In the genomic region with DNA sequence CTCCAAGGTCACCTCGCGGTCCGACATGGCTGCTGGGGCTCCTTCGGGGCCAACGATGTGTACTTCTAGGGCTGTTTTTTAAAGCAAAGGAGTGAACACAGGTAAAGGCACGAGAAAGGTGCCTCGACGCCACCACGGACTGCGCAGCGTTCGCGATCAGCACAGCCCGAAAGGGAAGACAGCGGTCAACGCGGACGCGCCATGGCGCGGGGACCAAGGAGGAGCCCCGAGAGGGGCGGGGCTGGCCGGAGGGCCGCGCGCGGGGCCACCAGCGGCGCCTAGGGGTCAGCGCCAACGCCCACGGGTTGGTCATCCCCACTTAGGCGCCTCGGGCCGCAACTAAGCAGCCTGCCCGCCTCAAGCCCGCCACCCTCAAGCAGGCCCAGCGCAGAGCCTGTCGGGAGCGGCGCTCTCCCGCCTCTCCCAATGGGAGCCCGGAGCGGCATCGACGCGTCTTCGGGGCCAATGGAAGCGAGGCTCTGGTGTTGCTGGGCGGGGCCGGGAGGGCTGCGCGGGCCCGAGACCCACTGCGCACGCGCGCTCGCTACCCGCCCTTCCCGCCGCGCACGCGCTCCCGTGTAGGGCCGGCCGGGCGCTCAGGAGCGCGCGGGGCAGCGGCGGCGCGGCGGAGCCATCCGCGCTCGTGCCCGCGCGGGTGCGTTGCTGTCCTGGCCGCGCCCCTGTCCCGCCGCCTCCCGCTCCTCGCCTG, we compare ENCODE assay signal across 8 cellular contexts. TPM values are rescaled to one million over a fixed set of nuclear protein-coding genes. Genes with fewer than 3 reads are reported as not detected.
A peak's percentile ranks its signal among the peaks of the same experiment; 100 is the strongest.
DNase-seq lines count a peak whose midpoint lies in the region; ATAC-seq and TF ChIP-seq lines count a peak whose summit lies in the region.

A gene with protein sequence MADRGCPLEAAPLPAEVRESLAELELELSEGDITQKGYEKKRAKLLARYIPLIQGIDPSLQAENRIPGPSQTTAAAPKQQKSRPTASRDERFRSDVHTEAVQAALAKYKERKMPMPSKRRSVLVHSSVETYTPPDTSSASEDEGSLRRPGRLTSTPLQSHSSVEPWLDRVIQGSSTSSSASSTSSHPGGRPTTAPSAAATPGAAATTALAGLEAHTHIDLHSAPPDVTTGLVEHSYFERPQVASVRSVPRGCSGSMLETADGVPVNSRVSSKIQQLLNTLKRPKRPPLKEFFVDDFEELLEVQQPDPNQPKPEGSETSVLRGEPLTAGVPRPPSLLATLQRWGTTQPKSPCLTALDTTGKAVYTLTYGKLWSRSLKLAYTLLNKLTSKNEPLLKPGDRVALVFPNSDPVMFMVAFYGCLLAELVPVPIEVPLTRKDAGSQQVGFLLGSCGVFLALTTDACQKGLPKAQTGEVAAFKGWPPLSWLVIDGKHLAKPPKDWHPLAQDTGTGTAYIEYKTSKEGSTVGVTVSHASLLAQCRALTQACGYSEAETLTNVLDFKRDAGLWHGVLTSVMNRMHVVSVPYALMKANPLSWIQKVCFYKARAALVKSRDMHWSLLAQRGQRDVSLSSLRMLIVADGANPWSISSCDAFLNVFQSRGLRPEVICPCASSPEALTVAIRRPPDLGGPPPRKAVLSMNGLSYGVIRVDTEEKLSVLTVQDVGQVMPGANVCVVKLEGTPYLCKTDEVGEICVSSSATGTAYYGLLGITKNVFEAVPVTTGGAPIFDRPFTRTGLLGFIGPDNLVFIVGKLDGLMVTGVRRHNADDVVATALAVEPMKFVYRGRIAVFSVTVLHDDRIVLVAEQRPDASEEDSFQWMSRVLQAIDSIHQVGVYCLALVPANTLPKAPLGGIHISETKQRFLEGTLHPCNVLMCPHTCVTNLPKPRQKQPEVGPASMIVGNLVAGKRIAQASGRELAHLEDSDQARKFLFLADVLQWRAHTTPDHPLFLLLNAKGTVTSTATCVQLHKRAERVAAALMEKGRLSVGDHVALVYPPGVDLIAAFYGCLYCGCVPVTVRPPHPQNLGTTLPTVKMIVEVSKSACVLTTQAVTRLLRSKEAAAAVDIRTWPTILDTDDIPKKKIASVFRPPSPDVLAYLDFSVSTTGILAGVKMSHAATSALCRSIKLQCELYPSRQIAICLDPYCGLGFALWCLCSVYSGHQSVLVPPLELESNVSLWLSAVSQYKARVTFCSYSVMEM (N-terminal part only) (plus strand): TSS at position 577 of the 709 bp plus-strand sequence. CDS start 241 bp downstream, outside the sequence.

- peak within 1 kb of the TSS; percentile 91 for H3K27ac ChIP-seq in caudate nucleus (ENCODE audit: low read depth, low read length)

- H3K4me3 Mint-ChIP-seq in immature natural killer cell, result peak within 1 kb of the TSS; percentile 92 to 98 (median 95)

- DNase-seq in AG09319 (ENCODE audit: extremely low read depth, low read depth), result peak; percentile 92
- DNase-seq in NCI-H345 treated with DMSO at 0.1 percent for 48 hours (lab: John Stamatoyannopoulos, UW; ENCODE audit: unreplicated experiment), result peak; percentile 98
- DNase-seq in activated CD4-positive, CD25-positive, alpha-beta regulatory T cell (lab: John Stamatoyannopoulos, UW), result peak; percentile 83 to 94 (median 88)
- peak; percentile 49 to 97 (median 94) for DNase-seq in caudate nucleus (lab: John Stamatoyannopoulos, UW)
- DNase-seq in immature natural killer cell, result peak; percentile 96 to 98 (median 97)
- peak; percentile 91 for DNase-seq in smooth muscle cell of the brain vasculature (ENCODE audit: low read depth, low spot score)

- H3K36me3 Mint-ChIP-seq in immature natural killer cell, result peaks cover 2 to 11% (median 7%) of the 10 kb centered on the region in 3 donors

- no peak for TF ChIP-seq CTCF in AG09319 (IDR thresholded peaks at IDR 0.05; ENCODE audit: low read depth, low read length)

- peak within 1 kb of the TSS; percentile 94 to 98 (median 96) for H3K27ac Mint-ChIP-seq in immature natural killer cell

- no peaks in the 10 kb centered on the region for H3K9me3 Mint-ChIP-seq in immature natural killer cell

- H3K4me1 Mint-ChIP-seq in immature natural killer cell, result peaks cover 53 to 68% of the 10 kb centered on the region in 2 donors

- H3K27me3 Mint-ChIP-seq in immature natural killer cell (ENCODE audit: low read depth in 3 of 3), result peaks cover 0 to 4% (median 0%) of the 10 kb centered on the region in 3 donors

- ATAC-seq in GM19035 (IDR thresholded peaks at IDR 0.05; ENCODE audit: unreplicated experiment) (peak; percentile 87), HG03342 (IDR thresholded peaks at IDR 0.05; ENCODE audit: unreplicated experiment) (peak; percentile 88)

RNA-seq across cellular contexts. Expression of the gene that starts here (rescaled TPM):
- 10 to 100 TPM; 23.1 to 64.8 (median 26.9) TPM for polyA plus RNA-seq in immature natural killer cell

Comparison
In these comparisons a context has a peak if more than half of its experiments do, and no peak if none do; other contexts are left out.
1. Peak in every context shown above with its lines: DNase-seq, ATAC-seq and H3K27ac ChIP-seq.